24 cellular contexts compared by ENCODE assay signal in the genomic region with DNA sequence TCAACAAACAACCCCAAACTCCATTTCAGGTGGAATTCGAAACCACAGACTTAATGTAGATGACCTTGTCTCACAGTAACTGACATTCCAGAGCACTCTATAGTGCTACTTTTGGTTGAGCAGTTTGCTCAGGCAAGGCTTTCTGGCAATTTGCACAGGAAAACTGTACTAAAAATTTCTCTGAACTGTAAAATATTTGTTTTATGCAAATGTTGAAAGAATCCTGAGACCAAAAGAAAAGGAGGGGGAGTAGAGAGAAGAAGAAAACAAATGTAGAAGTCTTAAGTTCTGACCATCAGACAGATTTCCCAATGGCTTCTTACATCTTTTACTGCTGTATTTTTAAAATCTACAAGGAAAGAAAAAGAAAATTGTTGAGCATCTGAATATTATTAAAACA. TPM values are rescaled to one million over a fixed set of nuclear protein-coding genes. Genes with fewer than 3 reads are reported as not detected.
DNase-seq lines count a peak whose midpoint lies in the region; ATAC-seq, FAIRE-seq and TF ChIP-seq lines count a peak whose summit lies in the region.
"Had no signal": no experiment of that assay in that cellular context is flagged by ENCODE, and none has a peak within 500 bp of the region (broad histone marks: within the 10 kb centered on the region; RNA-seq: fewer than 3 reads in every experiment).

No MANE protein-coding gene starts in this region.

- no peaks in the 10 kb centered on the region for H3K36me3 ChIP-seq in mammary epithelial cell (ENCODE audit: insufficient read depth, low read length)
- no peaks in the 10 kb centered on the region for H3K36me3 ChIP-seq in muscle layer of duodenum (ENCODE audit: control insufficient read depth in 1 of 2, insufficient read depth in 2 of 2, low read length in 2 of 2)
- H3K36me3 ChIP-seq: cardiac muscle cell, upper lobe of left lung had no signal

- no peaks in the 10 kb centered on the region for H3K79me2 ChIP-seq in mammary epithelial cell (ENCODE audit: insufficient read depth, low read length)

- no peak overlapping the region for H2AFZ ChIP-seq in mammary epithelial cell (ENCODE audit: low read depth, low read length)

- TF ChIP-seq EP300 in A549 (IDR thresholded peaks at IDR 0.05): no peak

- H3K27me3 Mint-ChIP-seq in activated T-helper 2 cell treated with anti-CD3 and anti-CD28 coated beads, Interferon-gamma antibody, Interleukin-2, Interleukin-4, amounts not matched to agents 10 μg/mL and 5 μg/mL and 100 μg/mL, durations not matched to agents 14 hours and 24 hours and 36 hours (ENCODE audit: low read depth): peaks cover 15% of the 10 kb centered on the region
- H3K27me3 Mint-ChIP-seq: progenitor cell of endocrine pancreas had no signal

- H4K20me1 ChIP-seq in mammary epithelial cell (ENCODE audit: insufficient read depth, low read length): no peaks in the 10 kb centered on the region

- BruUV-seq in mammary epithelial cell (replicated peaks; lab: Mats Ljungman, UMichigan): no TSS peak

- no peak for TF ChIP-seq RAD21 in A549 (conservative IDR thresholded peaks at IDR 0.05 in 1 of 2, IDR thresholded peaks at IDR 0.05 in 1 of 2)

- peak overlapping the region; percentile 39 to 65; a peak in 5 of 6 replicates for H3K27ac ChIP-seq in A549
- peak overlapping the region; percentile 78 for H3K27ac ChIP-seq in mammary epithelial cell (ENCODE audit: insufficient read depth, low read depth, low read length)
- peak overlapping the region; percentile 36 for H3K27ac ChIP-seq in muscle layer of duodenum (ENCODE audit: low read length)
- H3K27ac ChIP-seq: C4-2B, cardiac muscle cell, RWPE1, upper lobe of left lung had no signal

- intact Hi-C loops in mammary epithelial cell (cut with micrococcal nuclease): no loop called here
- intact Hi-C loops in activated T-helper 2 cell treated with anti-CD3 and anti-CD28 coated beads, Interferon-gamma antibody, Interleukin-2, Interleukin-4, amounts not matched to agents 10 μg/mL and 5 μg/mL and 100 μg/mL, durations not matched to agents 14 hours and 24 hours and 36 hours (cut with micrococcal nuclease): no loop called here

- in situ Hi-C loops in mammary epithelial cell (cut with MboI; ENCODE audit: low sequenced_read_pairs in 2 of 2): no loop called here

- CTCF ChIA-PET in A549 (lab: Yijun Ruan, JAX): interaction anchor here (0.6 kb wide), 1 partner anchor 17 kb away, joined by 3 read pairs; no protein-coding TSS in a partner anchor
- CTCF ChIA-PET in mammary epithelial cell (lab: Charles Lee; ENCODE audit: low non-redundant PET): interaction anchor here (0.6 kb wide), 1 partner anchor 15 kb away, joined by 4 read pairs; no protein-coding TSS in a partner anchor

- ATAC-seq in A549 (no peak), GM21529 (IDR thresholded peaks at IDR 0.05; ENCODE audit: unreplicated experiment) (no peak), GM21526 (IDR thresholded peaks at IDR 0.05; ENCODE audit: low FRiP score, unreplicated experiment) (no peak)
- ATAC-seq: natural killer cell had no signal

- peaks cover 23% of the 10 kb centered on the region for H3K4me1 ChIP-seq in A549
- peaks cover 16% of the 10 kb centered on the region for H3K4me1 ChIP-seq in mammary epithelial cell (ENCODE audit: insufficient read depth, low read length)
- H3K4me1 ChIP-seq in muscle layer of duodenum (ENCODE audit: control insufficient read depth in 1 of 2, insufficient read depth in 2 of 2, low read length in 2 of 2): peaks cover 0 to 6% of the 10 kb centered on the region in 2 donors
- H3K4me1 ChIP-seq: upper lobe of left lung had no signal

- H3K27me3 ChIP-seq in mammary epithelial cell (ENCODE audit: insufficient read depth, low read length): no peaks in the 10 kb centered on the region
- no peaks in the 10 kb centered on the region for H3K27me3 ChIP-seq in muscle layer of duodenum (ENCODE audit: low read depth, low read length)
- H3K27me3 ChIP-seq: cardiac muscle cell, upper lobe of left lung had no signal

- H3K4me3 Mint-ChIP-seq in activated T-helper 2 cell treated with anti-CD3 and anti-CD28 coated beads, Interferon-gamma antibody, Interleukin-2, Interleukin-4, amounts not matched to agents 10 μg/mL and 5 μg/mL and 100 μg/mL, durations not matched to agents 14 hours and 24 hours and 36 hours (ENCODE audit: low read depth): no peak overlapping the region
- H3K4me3 Mint-ChIP-seq: activated naive CD8-positive, alpha-beta T cell treated with anti-CD3 and anti-CD28 coated beads, Interleukin-2, amount 10 ng/mL, durations not matched to agents 7 days and 5 days; activated T-helper 1 cell treated with anti-CD3 and anti-CD28 coated beads, Interleukin-12 subunit alpha, Interleukin-12 subunit beta, Interleukin-2, Interleukin-4 antibody, amounts not matched to agents 30 ng/mL and 10 ng/mL and 1 ng/mL, durations not matched to agents 14 hours and 24 hours and 36 hours; memory B cell; natural killer cell had no signal

- H3K4me2 ChIP-seq in A549 (peak overlapping the region; percentile 52), mammary epithelial cell (ENCODE audit: insufficient read depth, low read depth, low read length) (peak overlapping the region; percentile 46)

- 83% methylated on average over 1 of the region's 1 CpG for whole genome bisulfite sequencing in A549 (ENCODE audit: missing lambda C conversion rate)
- 92% methylated on average over 1 of the region's 1 CpG for WGBS in mammary epithelial cell (ENCODE audit: low coverage, missing lambda C conversion rate)

- no peak for TF ChIP-seq POLR2A in A549 (IDR thresholded peaks at IDR 0.05; ENCODE audit: low read length)

- H3K4me1 Mint-ChIP-seq in activated T-helper 2 cell treated with anti-CD3 and anti-CD28 coated beads, Interferon-gamma antibody, Interleukin-2, Interleukin-4, amounts not matched to agents 10 μg/mL and 5 μg/mL and 100 μg/mL, durations not matched to agents 14 hours and 24 hours and 36 hours (ENCODE audit: low read depth): no peaks in the 10 kb centered on the region
- H3K4me1 Mint-ChIP-seq: activated naive CD8-positive, alpha-beta T cell treated with anti-CD3 and anti-CD28 coated beads, Interleukin-2, amount 10 ng/mL, durations not matched to agents 7 days and 5 days; memory B cell; natural killer cell had no signal

- no peak overlapping the region for H3K4me3 ChIP-seq in A549
- H3K4me3 ChIP-seq in mammary epithelial cell (replicated peaks in 1 of 3; ENCODE audit: insufficient read depth in 1 of 3, low read depth in 2 of 3, low read length in 3 of 3): no peak overlapping the region
- no peak overlapping the region for H3K4me3 ChIP-seq in muscle layer of duodenum (ENCODE audit: low read depth in 1 of 2, low read length in 2 of 2)
- H3K4me3 ChIP-seq: cardiac muscle cell, upper lobe of left lung had no signal

- DNase-seq in A549 (ENCODE audit: low read depth in 1 of 2, low spot score in 1 of 2) (no peak), LHCN-M2 (ENCODE audit: low read depth) (peak; percentile 18), mammary epithelial cell (no peak), hypothalamus (lab: John Stamatoyannopoulos, UW) (no peak)
- no peak for DNase-seq in activated T-helper 2 cell treated with anti-CD3 and anti-CD28 coated beads, Interferon-gamma antibody, Interleukin-2, Interleukin-4, amounts not matched to agents 10 μg/mL and 5 μg/mL and 100 μg/mL, durations not matched to agents 14 hours and 24 hours and 36 hours (ENCODE audit: low spot score)
- DNase-seq: activated CD4-positive, alpha-beta T cell treated with anti-CD3 and anti-CD28 coated beads for 4 hours; activated naive CD8-positive, alpha-beta T cell treated with anti-CD3 and anti-CD28 coated beads, Interleukin-2, amount 10 ng/mL, durations not matched to agents 7 days and 5 days; erythroblast; head of caudate nucleus; natural killer cell; NCI-H2029 treated with DMSO at 0.1 percent for 48 hours; NCI-H446 treated with DMSO at 0.1 percent for 48 hours; stimulated activated CD4-positive, alpha-beta T cell treated with anti-CD3 and anti-CD28 coated beads, Interleukin-4, amount 100 ng/mL, for 24 hours; upper lobe of left lung had no signal

- no peaks in the 10 kb centered on the region for H3K9me3 Mint-ChIP-seq in activated T-helper 2 cell treated with anti-CD3 and anti-CD28 coated beads, Interferon-gamma antibody, Interleukin-2, Interleukin-4, amounts not matched to agents 10 μg/mL and 5 μg/mL and 100 μg/mL, durations not matched to agents 14 hours and 24 hours and 36 hours
- H3K9me3 Mint-ChIP-seq: activated T-helper 1 cell treated with anti-CD3 and anti-CD28 coated beads, Interleukin-12 subunit alpha, Interleukin-12 subunit beta, Interleukin-2, Interleukin-4 antibody, amounts not matched to agents 30 ng/mL and 10 ng/mL and 1 ng/mL, durations not matched to agents 14 hours and 24 hours and 36 hours; memory B cell; natural killer cell had no signal

- H3K27ac Mint-ChIP-seq in activated T-helper 2 cell treated with anti-CD3 and anti-CD28 coated beads, Interferon-gamma antibody, Interleukin-2, Interleukin-4, amounts not matched to agents 10 μg/mL and 5 μg/mL and 100 μg/mL, durations not matched to agents 14 hours and 24 hours and 36 hours: no peak overlapping the region
- H3K27ac Mint-ChIP-seq: activated naive CD8-positive, alpha-beta T cell treated with anti-CD3 and anti-CD28 coated beads, Interleukin-2, amount 10 ng/mL, durations not matched to agents 7 days and 5 days; activated T-helper 1 cell treated with anti-CD3 and anti-CD28 coated beads, Interleukin-12 subunit alpha, Interleukin-12 subunit beta, Interleukin-2, Interleukin-4 antibody, amounts not matched to agents 30 ng/mL and 10 ng/mL and 1 ng/mL, durations not matched to agents 14 hours and 24 hours and 36 hours; memory B cell; natural killer cell; progenitor cell of endocrine pancreas had no signal

- no peaks in the 10 kb centered on the region for H3K36me3 Mint-ChIP-seq in activated T-helper 2 cell treated with anti-CD3 and anti-CD28 coated beads, Interferon-gamma antibody, Interleukin-2, Interleukin-4, amounts not matched to agents 10 μg/mL and 5 μg/mL and 100 μg/mL, durations not matched to agents 14 hours and 24 hours and 36 hours (ENCODE audit: low read depth)
- H3K36me3 Mint-ChIP-seq: activated naive CD8-positive, alpha-beta T cell treated with anti-CD3 and anti-CD28 coated beads, Interleukin-2, amount 10 ng/mL, durations not matched to agents 7 days and 5 days; memory B cell; natural killer cell had no signal

- dilution Hi-C loops in mammary epithelial cell (cut with HindIII; ENCODE audit: low sequenced_read_pairs): no loop called here

- POLR2A ChIA-PET in A549 (lab: Yijun Ruan, JAX): no interaction called here

- H3K9me3 ChIP-seq in A549: no peaks in the 10 kb centered on the region
- no peaks in the 10 kb centered on the region for H3K9me3 ChIP-seq in mammary epithelial cell (replicated peaks; ENCODE audit: insufficient read depth, low read length)
- H3K9me3 ChIP-seq in muscle layer of duodenum (ENCODE audit: control insufficient read depth in 1 of 2, low read length in 2 of 2): no peaks in the 10 kb centered on the region
- H3K9me3 ChIP-seq: upper lobe of left lung had no signal

- no peak overlapping the region for H3K9ac ChIP-seq in mammary epithelial cell (ENCODE audit: insufficient read depth, low read length)

- no peak for TF ChIP-seq CTCF in A549 (IDR thresholded peaks at IDR 0.05)
- TF ChIP-seq CTCF in mammary epithelial cell (conservative IDR thresholded peaks at IDR 0.05 in 1 of 2, IDR thresholded peaks at IDR 0.05 in 1 of 2; ENCODE audit: extremely low read depth in 1 of 2, insufficient read depth in 1 of 2, low read depth in 1 of 2, low read length in 2 of 2): no peak

- FAIRE-seq in A549 (lab: Jason Lieb, UNC): no peak
- FAIRE-seq: GM12892 had no signal

RNA-seq across cellular contexts. Expression of a gene that starts 53.5 kb away (rescaled TPM):
- polyA plus RNA-seq in A549 (2011; rRNA removed) (24.3 and 25.2 TPM in 2 replicates), A549 (2017; fragmentation: RNase III; extraction: RNeasy Plus Mini Kit Qiagen cat#74134 plus additional on column Dnase treatment) (17.2 to 19.1 TPM (median 17.3 TPM) in 3 replicates), mammary epithelial cell (9.7 TPM)
- 5.2 and 5.5 TPM in 2 replicates for polyA plus RNA-seq in A549 (2012; cell fraction: cytosol; rRNA removed)
- 1.5 and 2.0 TPM in 2 replicates for polyA plus RNA-seq in A549 (2012; cell fraction: nucleus; rRNA removed)
- 4.2 and 6.5 TPM in 2 replicates for polyA minus RNA-seq in A549 (2011; rRNA and poly(A)+ RNA removed)
- total RNA-seq in LHCN-M2 (2014; rRNA removed) (20.6 and 23.8 TPM in 2 replicates), mammary epithelial cell (10 to 100 TPM; 23.2 to 24.2 TPM)
- 24.4 TPM for polyA plus RNA-seq in LHCN-M2 (2012)
- 3.6 TPM for polyA minus RNA-seq in mammary epithelial cell
- 22.0 and 24.0 TPM in 2 replicates for total RNA-seq in activated T-helper 2 cell treated with anti-CD3 and anti-CD28 coated beads, Interferon-gamma antibody, Interleukin-2, Interleukin-4, amounts not matched to agents 10 μg/mL and 5 μg/mL and 100 μg/mL, durations not matched to agents 14 hours and 24 hours and 36 hours

RNA-seq across cellular contexts. Expression of a gene that starts 53.8 kb away (rescaled TPM):
- polyA plus RNA-seq in A549 (2011; rRNA removed) (2.5 and 3.7 TPM in 2 replicates), A549 (2017; fragmentation: RNase III; extraction: RNeasy Plus Mini Kit Qiagen cat#74134 plus additional on column Dnase treatment) (1.9 to 2.7 TPM (median 2.3 TPM) in 3 replicates), mammary epithelial cell (2.4 TPM)
- polyA plus RNA-seq in A549 (2012; cell fraction: cytosol; rRNA removed): 0.50 and 0.56 TPM in 2 replicates
- polyA plus RNA-seq in A549 (2012; cell fraction: nucleus; rRNA removed): 0.08 and 0.10 TPM in 2 replicates
- polyA minus RNA-seq in A549 (2011; rRNA and poly(A)+ RNA removed): 1.5 and 2.2 TPM in 2 replicates
- total RNA-seq in LHCN-M2 (2014; rRNA removed) (7.9 and 8.0 TPM in 2 replicates), mammary epithelial cell (1 to 10 TPM; 5.0 to 5.4 TPM)
- polyA plus RNA-seq in LHCN-M2 (2012): 7.6 TPM
- polyA minus RNA-seq in mammary epithelial cell: not detected
- 2.7 and 3.1 TPM in 2 replicates for total RNA-seq in activated T-helper 2 cell treated with anti-CD3 and anti-CD28 coated beads, Interferon-gamma antibody, Interleukin-2, Interleukin-4, amounts not matched to agents 10 μg/mL and 5 μg/mL and 100 μg/mL, durations not matched to agents 14 hours and 24 hours and 36 hours
